In the genomic region with DNA sequence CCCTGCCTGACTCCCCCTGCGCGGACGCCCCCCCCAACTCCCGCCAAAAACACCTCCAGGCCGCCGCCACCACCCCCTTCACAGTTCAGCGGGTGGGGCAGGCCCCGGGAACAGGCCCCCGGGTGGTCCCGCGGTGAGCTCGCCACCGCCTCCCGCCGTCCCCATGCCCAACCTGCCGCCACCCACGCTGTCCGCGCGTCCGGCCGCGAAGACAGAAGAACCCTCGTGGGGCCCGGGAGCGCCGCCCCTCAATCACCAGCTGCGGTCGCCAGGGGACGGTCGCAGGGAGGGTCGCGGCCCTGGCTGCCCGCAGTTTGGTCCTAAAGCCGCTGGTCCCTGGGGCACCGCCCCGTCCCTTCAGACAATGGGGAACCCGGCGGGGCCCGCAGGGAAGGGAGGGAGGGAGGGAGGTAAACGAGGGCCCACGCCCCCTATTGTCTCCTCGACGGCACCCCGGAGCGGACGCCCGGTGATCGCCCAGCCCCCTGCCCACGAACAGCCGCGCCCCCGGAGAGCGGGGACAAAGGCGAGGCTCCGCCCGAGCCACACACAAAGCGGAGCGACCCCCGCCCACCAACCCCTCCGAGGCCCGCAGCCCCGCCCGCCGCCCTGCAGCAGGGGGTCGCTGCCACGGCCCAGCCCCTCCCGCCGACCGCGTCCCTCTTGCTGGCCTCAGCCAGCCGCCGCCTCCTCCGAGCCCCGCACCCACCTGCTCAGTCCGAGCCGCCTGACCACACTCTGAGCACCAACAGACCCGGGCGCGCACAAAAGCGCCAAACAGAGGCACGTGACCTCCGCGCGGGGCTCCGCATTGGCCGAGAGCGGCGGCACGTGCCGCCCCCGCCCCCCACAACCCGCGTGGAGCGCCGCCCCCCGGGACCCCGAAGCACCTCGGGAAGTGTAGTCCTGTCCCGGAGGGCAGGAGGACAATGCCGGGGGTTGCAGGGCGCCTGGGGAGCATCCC, we compare ENCODE assay signal across 8 cellular contexts.
A peak's percentile ranks its signal among the peaks of the same experiment; 100 is the strongest.
DNase-seq lines count a peak whose midpoint lies in the region; ATAC-seq and TF ChIP-seq lines count a peak whose summit lies in the region.

Gene STMN1, minus strand, starts transcription at position 740 of the 964 bp plus-strand sequence. CDS start 1,743 bp downstream, outside the sequence.

- no peaks in the 10 kb centered on the region for H3K27me3 ChIP-seq in layer of hippocampus (ENCODE audit: control insufficient read depth, insufficient read depth, low read length)

- ATAC-seq in GM19023 (IDR thresholded peaks at IDR 0.05; ENCODE audit: unreplicated experiment) (peak; percentile 73), HG03280 (IDR thresholded peaks at IDR 0.05; ENCODE audit: unreplicated experiment) (peak; percentile 64)

- DNase-seq in AG10803 (ENCODE audit: low read depth) (peak; percentile 82), NCI-H446 treated with DMSO at 0.1 percent for 48 hours (lab: John Stamatoyannopoulos, UW) (peak; percentile 98), choroid plexus epithelial cell (ENCODE audit: low read depth) (peak; percentile 90)
- peak; percentile 86 to 87 for DNase-seq in activated CD4-positive, alpha-beta T cell treated with anti-CD3 and anti-CD28 coated beads for 4 hours
- DNase-seq in stimulated activated CD4-positive, alpha-beta T cell treated with anti-CD3 and anti-CD28 coated beads, Interleukin-1b, Interleukin-23, amount 100 ng/mL, for 4 hours (ENCODE audit: low read depth in 2 of 2) = peak; percentile 84 to 90

- H3K27ac ChIP-seq in layer of hippocampus (ENCODE audit: low read depth, low read length) = peak within 1 kb of the TSS; percentile 84

- TF ChIP-seq CTCF in AG10803 (conservative IDR thresholded peaks at IDR 0.05; ENCODE audit: low read length) (no peak), choroid plexus epithelial cell (conservative IDR thresholded peaks at IDR 0.05; ENCODE audit: low read depth, low read length) (no peak)

- H3K4me3 ChIP-seq in AG10803 (ENCODE audit: low read length) = peak within 1 kb of the TSS; percentile 63
- H3K4me3 ChIP-seq in choroid plexus epithelial cell (ENCODE audit: low read depth, low read length) = peak within 1 kb of the TSS; percentile 69

Comparison
In these comparisons a context has a peak if more than half of its experiments do, and no peak if none do; other contexts are left out.
1. Peak in every context shown above with its lines: DNase-seq, ATAC-seq, H3K4me3 ChIP-seq and H3K27ac ChIP-seq.